Comparison of ENCODE assay signal across 2 cellular contexts in genomic region chr1:1032428-1032827, GRCh38.
TF ChIP-seq lines count a peak whose summit lies in the region.

No MANE protein-coding gene starts in this region.

TF ChIP-seq in GM12891, 5 proteins besides CTCF, POLR2A, EP300 and RAD21:
- TF ChIP-seq POU2F2 (IDR thresholded peaks at IDR 0.05; ENCODE audit: low read depth, low read length), result no peak
- no peak for TF ChIP-seq SPI1 (IDR thresholded peaks at IDR 0.05; ENCODE audit: low read depth, low read length)
- TF ChIP-seq TAF1 (IDR thresholded peaks at IDR 0.05; ENCODE audit: low read depth, low read length), result no peak
- no peak for TF ChIP-seq POLR2AphosphoS5 (IDR thresholded peaks at IDR 0.05; ENCODE audit: low read depth, low read length)
- TF ChIP-seq PAX5 (IDR thresholded peaks at IDR 0.05; ENCODE audit: insufficient read depth, low read length, severe bottlenecking), result no peak

TF ChIP-seq in IMR-90, 13 proteins besides CTCF, POLR2A, EP300 and RAD21:
- TF ChIP-seq CHD1 (IDR thresholded peaks at IDR 0.05; ENCODE audit: low read depth, low read length), result no peak
- TF ChIP-seq BHLHE40 (IDR thresholded peaks at IDR 0.05; ENCODE audit: low read depth, low read length), result no peak
- TF ChIP-seq MAZ (IDR thresholded peaks at IDR 0.05; ENCODE audit: borderline replicate concordance, low read depth, low read length), result no peak
- TF ChIP-seq MXI1 (IDR thresholded peaks at IDR 0.05; ENCODE audit: borderline replicate concordance, low read depth, low read length), result no peak
- no peak for TF ChIP-seq ELK1 (IDR thresholded peaks at IDR 0.05; ENCODE audit: borderline replicate concordance, low read depth, low read length)
- no peak for TF ChIP-seq FOS (IDR thresholded peaks at IDR 0.05; ENCODE audit: low read depth, low read length)
- no peak for TF ChIP-seq MAFK (IDR thresholded peaks at IDR 0.05; ENCODE audit: low read depth, low read length)
- no peak for TF ChIP-seq SMC3 (IDR thresholded peaks at IDR 0.05; ENCODE audit: low read depth, low read length)
- no peak for TF ChIP-seq USF2 (IDR thresholded peaks at IDR 0.05; ENCODE audit: low read depth, low read length)
- TF ChIP-seq RFX5 (IDR thresholded peaks at IDR 0.05; ENCODE audit: low read depth, low read length), result no peak
- no peak for TF ChIP-seq NFE2L2 (IDR thresholded peaks at IDR 0.05; ENCODE audit: low read depth, low read length)
- no peak for TF ChIP-seq CEBPB (IDR thresholded peaks at IDR 0.05; ENCODE audit: low read depth, low read length)
- no peak for TF ChIP-seq RCOR1 (IDR thresholded peaks at IDR 0.05; ENCODE audit: insufficient replicate concordance, low read length)
